In the genomic region with DNA sequence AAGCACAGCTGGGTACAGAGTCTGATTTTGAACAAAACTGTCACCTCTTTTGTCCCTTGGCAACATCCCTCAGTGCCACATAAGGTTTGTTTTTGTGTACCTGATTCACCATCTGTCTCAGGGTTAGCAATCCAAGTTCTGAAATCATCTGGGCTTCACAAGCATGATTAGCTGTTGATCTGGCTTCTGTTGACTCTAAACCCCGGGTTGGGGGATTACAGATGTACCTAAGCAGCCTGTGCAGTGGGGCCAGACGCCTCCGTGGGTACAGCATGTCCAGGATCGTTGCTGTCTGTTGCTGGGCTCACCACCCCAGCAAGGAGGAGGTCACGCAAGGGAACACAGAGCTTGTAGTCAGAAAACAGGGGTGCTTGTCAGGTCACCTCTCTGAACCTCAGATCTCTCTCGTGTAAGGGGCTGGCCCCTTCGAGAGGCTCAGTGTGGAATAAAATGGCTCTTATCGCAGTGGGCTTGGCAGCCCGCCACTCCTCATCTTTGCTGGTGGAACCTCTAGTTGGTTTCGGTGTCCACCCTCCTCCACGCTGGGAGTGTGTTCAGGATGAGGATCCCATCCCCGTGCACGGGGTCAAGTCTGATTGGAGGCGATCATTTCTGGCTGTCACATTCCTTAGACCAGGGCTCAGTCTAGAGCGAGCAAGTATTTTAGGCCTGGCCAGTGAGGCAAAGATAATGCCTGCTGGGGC, we compare ENCODE assay signal across 1 cellular context.
TF ChIP-seq lines count a peak whose summit lies in the region.

No MANE protein-coding gene starts in this region.

TF ChIP-seq in GM23338, 12 proteins besides CTCF, POLR2A, EP300 and RAD21:
- TF ChIP-seq NANOG (IDR thresholded peaks at IDR 0.05; ENCODE audit: borderline replicate concordance) = no peak
- TF ChIP-seq REST (IDR thresholded peaks at IDR 0.05; ENCODE audit: unreplicated experiment) = no peak
- no peak for TF ChIP-seq EZH2phosphoT487 (IDR thresholded peaks at IDR 0.05; ENCODE audit: unreplicated experiment)
- no peak for TF ChIP-seq EZH2 (IDR thresholded peaks at IDR 0.05; ENCODE audit: low read depth, unreplicated experiment)
- TF ChIP-seq ZNF114 (CRISPR knock-in tag; IDR thresholded peaks at IDR 0.05) = no peak
